8 cellular contexts compared by ENCODE assay signal in the genomic region with DNA sequence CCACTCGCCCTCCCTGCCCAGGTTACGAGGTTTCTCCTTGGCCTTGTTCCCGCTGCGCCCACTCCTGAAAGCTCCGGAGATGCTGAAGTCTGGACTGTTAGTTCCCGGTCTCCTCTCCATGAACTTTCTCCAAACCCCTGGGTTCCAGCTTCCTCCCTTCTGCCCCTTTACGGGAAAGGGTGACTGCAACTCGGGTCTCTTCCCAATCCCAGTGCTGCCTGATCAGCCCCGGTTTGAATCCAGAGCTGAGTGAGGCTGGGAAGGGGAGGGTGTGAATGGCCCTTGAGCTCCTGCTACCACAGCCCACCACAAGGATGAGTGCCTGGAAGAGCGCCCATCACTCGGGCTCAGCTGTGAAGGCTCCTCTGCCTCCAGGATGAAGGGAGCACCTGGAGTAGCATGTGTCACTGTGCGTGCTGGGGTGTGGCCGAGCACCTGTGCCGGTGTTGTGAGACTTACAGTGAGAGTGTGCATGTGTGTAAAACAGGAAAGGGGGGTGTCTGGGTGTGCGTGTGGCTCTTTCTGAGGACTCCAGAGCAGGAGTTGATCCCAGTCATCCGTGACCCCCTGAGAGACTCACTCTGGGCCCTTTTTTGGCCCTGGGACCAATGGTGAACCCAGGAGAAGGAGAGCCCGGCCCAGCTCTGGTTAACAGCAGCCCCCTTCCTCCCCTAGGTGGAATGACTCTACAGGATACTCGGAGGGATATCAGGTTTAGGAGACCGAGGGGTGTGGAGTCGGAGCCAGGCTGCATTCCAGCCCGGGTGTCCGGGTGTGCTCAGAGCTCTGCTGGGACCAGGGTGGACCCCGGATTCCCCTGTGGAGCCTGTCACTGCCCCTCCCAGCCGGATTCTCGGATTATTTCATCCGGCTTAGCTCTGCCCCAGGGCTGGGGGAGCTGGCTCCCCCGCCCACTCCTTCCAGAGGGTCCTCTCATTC. TPM values are rescaled to one million over a fixed set of nuclear protein-coding genes. Genes with fewer than 3 reads are reported as not detected.
DNase-seq lines count a peak whose midpoint lies in the region; ATAC-seq and TF ChIP-seq lines count a peak whose summit lies in the region.

No MANE protein-coding gene starts in this region.

- peaks cover 0 to 47% of the 10 kb centered on the region in 2 donors for H3K4me1 ChIP-seq in left lung
- peaks cover 18% of the 10 kb centered on the region for H3K4me1 ChIP-seq in upper lobe of right lung

- H3K36me3 ChIP-seq in left lung (peaks cover 0 to 11% of the 10 kb centered on the region in 2 donors), upper lobe of right lung (peaks cover 3% of the 10 kb centered on the region)

- no peak for TF ChIP-seq CTCF in left lung (IDR thresholded peaks at IDR 0.05)
- no peak for TF ChIP-seq CTCF in upper lobe of right lung (IDR thresholded peaks at IDR 0.05)

- H3K9me3 ChIP-seq in left lung (no peaks in the 10 kb centered on the region), upper lobe of right lung (no peaks in the 10 kb centered on the region)

- peak overlapping the region; percentile 57 for H3K4me3 Mint-ChIP-seq in activated T-helper 2 cell treated with anti-CD3 and anti-CD28 coated beads, Interferon-gamma antibody, Interleukin-2, Interleukin-4, amounts not matched to agents 10 μg/mL and 5 μg/mL and 100 μg/mL, durations not matched to agents 14 hours and 24 hours and 36 hours (ENCODE audit: low read depth)

- H3K27me3 ChIP-seq in left lung (no peaks in the 10 kb centered on the region), upper lobe of right lung (no peaks in the 10 kb centered on the region)

- no peaks in the 10 kb centered on the region for H3K36me3 Mint-ChIP-seq in activated T-helper 2 cell treated with anti-CD3 and anti-CD28 coated beads, Interferon-gamma antibody, Interleukin-2, Interleukin-4, amounts not matched to agents 10 μg/mL and 5 μg/mL and 100 μg/mL, durations not matched to agents 14 hours and 24 hours and 36 hours (ENCODE audit: low read depth)

- ATAC-seq in Right ventricle myocardium inferior (no peak), left lung (no peak), upper lobe of right lung (no peak), GM21529 (IDR thresholded peaks at IDR 0.05; ENCODE audit: unreplicated experiment) (no peak)

- peak; percentile 66 for DNase-seq in Right ventricle myocardium inferior (ENCODE audit: missing footprints)
- no peak for DNase-seq in cardiac septum (ENCODE audit: low spot score)
- DNase-seq in activated T-helper 2 cell treated with anti-CD3 and anti-CD28 coated beads, Interferon-gamma antibody, Interleukin-2, Interleukin-4, amounts not matched to agents 10 μg/mL and 5 μg/mL and 100 μg/mL, durations not matched to agents 14 hours and 24 hours and 36 hours (ENCODE audit: low spot score): no peak
- peak in 1 of 2 donors; percentile 75 for DNase-seq in left lung
- peak; percentile 62 for DNase-seq in upper lobe of right lung
- no peak for DNase-seq in effector CD8-positive, alpha-beta T cell (lab: John Stamatoyannopoulos, UW)
- DNase-seq in superior temporal gyrus (ENCODE audit: extremely low spot score): no peak

- intact Hi-C loops in Right ventricle myocardium inferior (cut with DNase I) (loop anchor here (5.0 kb wide), 1 partner anchor 98 kb away; a partner anchor contains a TSS), cardiac septum (cut with DNase I) (no loop called here), left lung (cut with DNase I) (no loop called here), upper lobe of right lung (cut with DNase I) (loop anchor here (5.0 kb wide), 1 partner anchor 1008 kb away; no protein-coding TSS in a partner anchor)
- intact Hi-C loops in activated T-helper 2 cell treated with anti-CD3 and anti-CD28 coated beads, Interferon-gamma antibody, Interleukin-2, Interleukin-4, amounts not matched to agents 10 μg/mL and 5 μg/mL and 100 μg/mL, durations not matched to agents 14 hours and 24 hours and 36 hours (cut with micrococcal nuclease): loop anchor here (5.0 kb wide), 2 partner anchors 63 to 98 kb away; a partner anchor contains a TSS

- peak overlapping the region; percentile 53 to 70 for H3K27ac ChIP-seq in left lung
- peak overlapping the region; percentile 30 for H3K27ac ChIP-seq in upper lobe of right lung

- H3K4me3 ChIP-seq in left lung (peak overlapping the region in 1 of 2 donors; percentile 74), upper lobe of right lung (peak overlapping the region; percentile 64)

- peaks cover 3% of the 10 kb centered on the region for H3K4me1 Mint-ChIP-seq in activated T-helper 2 cell treated with anti-CD3 and anti-CD28 coated beads, Interferon-gamma antibody, Interleukin-2, Interleukin-4, amounts not matched to agents 10 μg/mL and 5 μg/mL and 100 μg/mL, durations not matched to agents 14 hours and 24 hours and 36 hours (ENCODE audit: low read depth)

- no peak overlapping the region for H3K27ac Mint-ChIP-seq in activated T-helper 2 cell treated with anti-CD3 and anti-CD28 coated beads, Interferon-gamma antibody, Interleukin-2, Interleukin-4, amounts not matched to agents 10 μg/mL and 5 μg/mL and 100 μg/mL, durations not matched to agents 14 hours and 24 hours and 36 hours

- H3K9me3 Mint-ChIP-seq in activated T-helper 2 cell treated with anti-CD3 and anti-CD28 coated beads, Interferon-gamma antibody, Interleukin-2, Interleukin-4, amounts not matched to agents 10 μg/mL and 5 μg/mL and 100 μg/mL, durations not matched to agents 14 hours and 24 hours and 36 hours: no peaks in the 10 kb centered on the region

- peaks cover 32% of the 10 kb centered on the region for H3K27me3 Mint-ChIP-seq in activated T-helper 2 cell treated with anti-CD3 and anti-CD28 coated beads, Interferon-gamma antibody, Interleukin-2, Interleukin-4, amounts not matched to agents 10 μg/mL and 5 μg/mL and 100 μg/mL, durations not matched to agents 14 hours and 24 hours and 36 hours (ENCODE audit: low read depth)

RNA-seq across cellular contexts. Expression of a gene that starts 1.1 kb away (rescaled TPM):
- total RNA-seq in Right ventricle myocardium inferior (7.0 TPM), cardiac septum (7.0 TPM), left lung (10 to 100 TPM; 20.8 to 36.9 TPM), upper lobe of right lung (35.3 TPM)
- not detected in 2 replicates for total RNA-seq in activated T-helper 2 cell treated with anti-CD3 and anti-CD28 coated beads, Interferon-gamma antibody, Interleukin-2, Interleukin-4, amounts not matched to agents 10 μg/mL and 5 μg/mL and 100 μg/mL, durations not matched to agents 14 hours and 24 hours and 36 hours

Comparison
In these comparisons a context has a peak if more than half of its experiments do, and no peak if none do; other contexts are left out.
1. DNase-seq: peak in Right ventricle myocardium inferior (single experiment) and upper lobe of right lung (single experiment); none in cardiac septum (single experiment), activated T-helper 2 cell treated with anti-CD3 and anti-CD28 coated beads, Interferon-gamma antibody, Interleukin-2, Interleukin-4, amounts not matched to agents 10 μg/mL and 5 μg/mL and 100 μg/mL, durations not matched to agents 14 hours and 24 hours and 36 hours (single experiment), effector CD8-positive, alpha-beta T cell (single experiment) and superior temporal gyrus (single experiment).
2. intact Hi-C loops: an anchor here in Right ventricle myocardium inferior (5.0 kb wide), activated T-helper 2 cell treated with anti-CD3 and anti-CD28 coated beads, Interferon-gamma antibody, Interleukin-2, Interleukin-4, amounts not matched to agents 10 μg/mL and 5 μg/mL and 100 μg/mL, durations not matched to agents 14 hours and 24 hours and 36 hours (5.0 kb wide) and upper lobe of right lung (5.0 kb wide); none called in cardiac septum and left lung.